In the genomic region with DNA sequence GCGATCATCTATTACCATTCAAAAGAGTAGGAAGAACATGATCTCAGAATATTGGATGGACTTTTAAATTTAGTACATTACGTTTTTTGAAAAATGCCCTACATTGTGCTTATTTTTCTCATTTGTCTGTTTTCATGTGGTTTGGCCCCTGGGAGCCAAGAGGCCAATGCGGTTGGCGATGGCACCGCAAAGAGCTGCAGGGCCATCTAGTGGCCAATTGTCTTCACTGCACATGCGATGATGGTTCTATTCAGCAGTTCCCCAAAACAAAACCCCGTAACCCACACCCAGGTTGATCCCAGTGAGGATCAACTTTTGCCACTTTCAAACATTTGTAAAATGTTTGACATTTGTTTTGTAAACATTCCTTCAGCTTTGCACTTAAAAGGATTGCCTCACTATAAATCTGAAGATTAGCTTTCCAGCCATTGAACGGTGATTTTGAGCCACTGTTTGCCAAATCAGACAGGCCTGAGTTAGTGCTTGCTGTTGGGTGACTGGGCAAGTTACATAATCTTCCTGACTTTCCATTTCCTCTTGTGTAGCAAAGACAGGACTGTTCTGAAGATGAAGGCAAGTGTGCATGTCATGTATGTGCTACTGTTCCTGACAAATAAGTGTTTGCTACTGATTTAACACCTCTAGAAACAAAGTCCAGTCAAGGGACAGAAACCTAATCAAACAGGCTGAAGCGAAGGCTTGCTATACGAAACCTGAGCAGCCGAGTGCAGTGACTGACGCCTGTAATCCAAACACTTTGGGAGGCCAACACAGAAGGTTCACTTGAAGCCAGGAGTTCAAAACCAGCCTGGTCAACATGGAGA, we compare ENCODE assay signal across 8 cellular contexts. TPM values are rescaled to one million over a fixed set of nuclear protein-coding genes. Genes with fewer than 3 reads are reported as not detected.
DNase-seq lines count a peak whose midpoint lies in the region; ATAC-seq and TF ChIP-seq lines count a peak whose summit lies in the region.

No MANE protein-coding gene starts in this region.

- H3K36me3 Mint-ChIP-seq in activated T-helper 2 cell treated with anti-CD3 and anti-CD28 coated beads, Interferon-gamma antibody, Interleukin-2, Interleukin-4, amounts not matched to agents 10 μg/mL and 5 μg/mL and 100 μg/mL, durations not matched to agents 14 hours and 24 hours and 36 hours (ENCODE audit: low read depth): peaks cover 46% of the 10 kb centered on the region

- H3K27me3 Mint-ChIP-seq in activated T-helper 2 cell treated with anti-CD3 and anti-CD28 coated beads, Interferon-gamma antibody, Interleukin-2, Interleukin-4, amounts not matched to agents 10 μg/mL and 5 μg/mL and 100 μg/mL, durations not matched to agents 14 hours and 24 hours and 36 hours (ENCODE audit: low read depth): no peaks in the 10 kb centered on the region
- no peaks in the 10 kb centered on the region for H3K27me3 Mint-ChIP-seq in stimulated activated naive CD8-positive, alpha-beta T cell treated with anti-CD3 and anti-CD28 coated beads, Interleukin-15, amount 100 ng/mL, for 72 hours

- peak; percentile 87 for DNase-seq in D341Med (ENCODE audit: low spot score)
- peak; percentile 29 for DNase-seq in HS-5 (ENCODE audit: low read depth)
- DNase-seq in RPMI7951 (ENCODE audit: low read depth): peak; percentile 55
- peak; percentile 65 for DNase-seq in activated T-helper 2 cell treated with anti-CD3 and anti-CD28 coated beads, Interferon-gamma antibody, Interleukin-2, Interleukin-4, amounts not matched to agents 10 μg/mL and 5 μg/mL and 100 μg/mL, durations not matched to agents 14 hours and 24 hours and 36 hours (ENCODE audit: low spot score)
- peak; percentile 65 to 90 for DNase-seq in foreskin fibroblast
- DNase-seq in stimulated activated naive CD8-positive, alpha-beta T cell treated with anti-CD3 and anti-CD28 coated beads, Interleukin-15, amount 100 ng/mL, for 72 hours: peak; percentile 66 to 72

- H3K4me3 Mint-ChIP-seq in activated T-helper 2 cell treated with anti-CD3 and anti-CD28 coated beads, Interferon-gamma antibody, Interleukin-2, Interleukin-4, amounts not matched to agents 10 μg/mL and 5 μg/mL and 100 μg/mL, durations not matched to agents 14 hours and 24 hours and 36 hours (ENCODE audit: low read depth): no peak overlapping the region
- H3K4me3 Mint-ChIP-seq in stimulated activated naive CD8-positive, alpha-beta T cell treated with anti-CD3 and anti-CD28 coated beads, Interleukin-15, amount 100 ng/mL, for 72 hours: no peak overlapping the region

- intact Hi-C loops in activated T-helper 2 cell treated with anti-CD3 and anti-CD28 coated beads, Interferon-gamma antibody, Interleukin-2, Interleukin-4, amounts not matched to agents 10 μg/mL and 5 μg/mL and 100 μg/mL, durations not matched to agents 14 hours and 24 hours and 36 hours (cut with micrococcal nuclease): loop anchor here (1.0 to 10.0 kb wide), 5 partner anchors 31 to 229 kb away; partner anchors contain the start of genes CCDC117, HSCB and TTC28

- no peaks in the 10 kb centered on the region for H3K9me3 ChIP-seq in neutrophil

- no peaks in the 10 kb centered on the region for H3K9me3 Mint-ChIP-seq in activated T-helper 2 cell treated with anti-CD3 and anti-CD28 coated beads, Interferon-gamma antibody, Interleukin-2, Interleukin-4, amounts not matched to agents 10 μg/mL and 5 μg/mL and 100 μg/mL, durations not matched to agents 14 hours and 24 hours and 36 hours
- no peaks in the 10 kb centered on the region for H3K9me3 Mint-ChIP-seq in stimulated activated naive CD8-positive, alpha-beta T cell treated with anti-CD3 and anti-CD28 coated beads, Interleukin-15, amount 100 ng/mL, for 72 hours

- H3K27me3 ChIP-seq in neutrophil: no peaks in the 10 kb centered on the region

- H3K4me3 ChIP-seq in foreskin fibroblast (ENCODE audit: low read depth in 1 of 2, low read length in 2 of 2) (no peak overlapping the region), neutrophil (ENCODE audit: low read depth in 1 of 2, low read length in 1 of 2) (peak overlapping the region in 1 of 2 experiments; percentile 3)

- H3K27ac ChIP-seq in neutrophil: peak overlapping the region; percentile 67

- no peak overlapping the region for H3K27ac Mint-ChIP-seq in activated T-helper 2 cell treated with anti-CD3 and anti-CD28 coated beads, Interferon-gamma antibody, Interleukin-2, Interleukin-4, amounts not matched to agents 10 μg/mL and 5 μg/mL and 100 μg/mL, durations not matched to agents 14 hours and 24 hours and 36 hours
- H3K27ac Mint-ChIP-seq in stimulated activated naive CD8-positive, alpha-beta T cell treated with anti-CD3 and anti-CD28 coated beads, Interleukin-15, amount 100 ng/mL, for 72 hours: peak overlapping the region in 1 of 2 donors; percentile 48

- peak; percentile 75 for ATAC-seq in stimulated activated naive CD8-positive, alpha-beta T cell treated with anti-CD3 and anti-CD28 coated beads, Interleukin-15, amount 100 ng/mL, for 72 hours
- no peak for ATAC-seq in HG02759 (IDR thresholded peaks at IDR 0.05; ENCODE audit: unreplicated experiment)

- peaks cover 20 to 25% of the 10 kb centered on the region in 2 experiments for H3K4me1 ChIP-seq in neutrophil (ENCODE audit: control insufficient read depth in 1 of 2, insufficient read depth in 1 of 2, low read depth in 1 of 2, low read length in 1 of 2)

- H3K4me1 Mint-ChIP-seq in activated T-helper 2 cell treated with anti-CD3 and anti-CD28 coated beads, Interferon-gamma antibody, Interleukin-2, Interleukin-4, amounts not matched to agents 10 μg/mL and 5 μg/mL and 100 μg/mL, durations not matched to agents 14 hours and 24 hours and 36 hours (ENCODE audit: low read depth): peaks cover 32% of the 10 kb centered on the region
- H3K4me1 Mint-ChIP-seq in stimulated activated naive CD8-positive, alpha-beta T cell treated with anti-CD3 and anti-CD28 coated beads, Interleukin-15, amount 100 ng/mL, for 72 hours: peaks cover 29% of the 10 kb centered on the region

- peak; percentile 93 for TF ChIP-seq CTCF in foreskin fibroblast (IDR thresholded peaks at IDR 0.05; ENCODE audit: low read depth, low read length)
- TF ChIP-seq CTCF in neutrophil (IDR thresholded peaks at IDR 0.05): peak; percentile 96

- H3K36me3 ChIP-seq in neutrophil: no peaks in the 10 kb centered on the region

RNA-seq across cellular contexts. Expression of gene XBP1, which starts 29.2 kb away (rescaled TPM):
- total RNA-seq in RPMI7951 (2014; rRNA removed; shearing (Covaris generic)): 141 and 156 TPM in 2 replicates
- total RNA-seq in activated T-helper 2 cell treated with anti-CD3 and anti-CD28 coated beads, Interferon-gamma antibody, Interleukin-2, Interleukin-4, amounts not matched to agents 10 μg/mL and 5 μg/mL and 100 μg/mL, durations not matched to agents 14 hours and 24 hours and 36 hours: 146 and 152 TPM in 2 replicates

RNA-seq across cellular contexts. Expression of gene ZNRF3, which starts 53.8 kb away (rescaled TPM):
- total RNA-seq in RPMI7951 (2014; rRNA removed; shearing (Covaris generic)): 2.3 and 2.7 TPM in 2 replicates
- total RNA-seq in activated T-helper 2 cell treated with anti-CD3 and anti-CD28 coated beads, Interferon-gamma antibody, Interleukin-2, Interleukin-4, amounts not matched to agents 10 μg/mL and 5 μg/mL and 100 μg/mL, durations not matched to agents 14 hours and 24 hours and 36 hours: 0.82 and 1.1 TPM in 2 replicates

RNA-seq across cellular contexts. Expression of gene CCDC117, which starts 57.1 kb away (rescaled TPM):
- total RNA-seq in RPMI7951 (2014; rRNA removed; shearing (Covaris generic)): 19.2 TPM in 2 replicates
- total RNA-seq in activated T-helper 2 cell treated with anti-CD3 and anti-CD28 coated beads, Interferon-gamma antibody, Interleukin-2, Interleukin-4, amounts not matched to agents 10 μg/mL and 5 μg/mL and 100 μg/mL, durations not matched to agents 14 hours and 24 hours and 36 hours: 33.9 and 38.6 TPM in 2 replicates

Comparison
In these comparisons a context has a peak if more than half of its experiments do, and no peak if none do; other contexts are left out.
1. DNase-seq: peak in every context shown above with its lines; median percentile 87 in D341Med; 78 in foreskin fibroblast; 69 in stimulated activated naive CD8-positive, alpha-beta T cell treated with anti-CD3 and anti-CD28 coated beads, Interleukin-15, amount 100 ng/mL, for 72 hours; 65 in activated T-helper 2 cell treated with anti-CD3 and anti-CD28 coated beads, Interferon-gamma antibody, Interleukin-2, Interleukin-4, amounts not matched to agents 10 μg/mL and 5 μg/mL and 100 μg/mL, durations not matched to agents 14 hours and 24 hours and 36 hours; 55 in RPMI7951; 29 in HS-5.